ENCODE assay signal across 17 cellular contexts in the genomic region with DNA sequence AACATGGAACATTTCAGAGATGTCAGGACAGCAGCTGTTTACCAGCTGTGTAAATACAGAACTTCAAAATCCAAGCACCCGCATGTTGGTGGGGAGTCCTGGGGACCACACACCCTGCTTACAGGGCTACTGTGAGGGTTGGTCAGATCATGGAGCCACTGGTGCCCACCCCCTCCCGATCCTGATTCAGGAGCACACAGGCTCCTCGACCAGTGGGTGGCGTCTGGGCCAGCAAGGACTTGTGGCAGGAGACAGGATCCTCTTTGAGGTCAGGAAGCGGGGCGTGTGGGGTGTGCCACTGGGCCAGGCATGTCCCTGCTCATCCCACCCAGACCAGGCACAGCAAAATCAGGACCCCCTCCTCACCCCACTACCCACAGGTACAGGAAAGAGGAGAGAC.
A peak's percentile ranks its signal among the peaks of the same experiment; 100 is the strongest.
DNase-seq lines count a peak whose midpoint lies in the region; ATAC-seq and TF ChIP-seq lines count a peak whose summit lies in the region.
"Had no signal": no experiment of that assay in that cellular context is flagged by ENCODE, and none has a peak within 500 bp of the region (broad histone marks: within the 10 kb centered on the region; RNA-seq: fewer than 3 reads in every experiment).

No MANE protein-coding gene starts in this region.

- H3K4me3 ChIP-seq in BLaER1 (no peak overlapping the region), SJCRH30 (no peak overlapping the region)
- H3K4me3 ChIP-seq: GM23248, psoas muscle, spleen, thoracic aorta had no signal

- H4K20me1 ChIP-seq in BLaER1, result peaks cover 4% of the 10 kb centered on the region; the same call in 1 of the 2 replicates

- H3K9me3 ChIP-seq in BLaER1 (no peaks in the 10 kb centered on the region), SJCRH30 (replicated peaks) (no peaks in the 10 kb centered on the region)
- H3K9me3 ChIP-seq: psoas muscle, spleen, thoracic aorta had no signal

- H3K27me3 ChIP-seq in BLaER1 (no peaks in the 10 kb centered on the region), SJCRH30 (no peaks in the 10 kb centered on the region)
- H3K27me3 ChIP-seq: spleen had no signal

- no peak for TF ChIP-seq CTCF in omental fat pad (IDR thresholded peaks at IDR 0.05)

- no peak overlapping the region for H3K9ac ChIP-seq in BLaER1
- H3K9ac ChIP-seq: GM23248 had no signal

- H3K4me2 ChIP-seq in BLaER1, result peak overlapping the region; percentile 51; the same call in 1 of the 2 replicates

- ATAC-seq in HG03097 (IDR thresholded peaks at IDR 0.05; ENCODE audit: low FRiP score, unreplicated experiment) (no peak), omental fat pad (ENCODE audit: low FRiP score) (no peak)
- ATAC-seq: natural killer cell treated with Interleukin-12 subunit alpha and Interleukin-12 subunit beta and Interleukin-15 and Interleukin-18, amount 100 ng/mL, for 72 hours; psoas muscle had no signal

- DNase-seq in Daoy (ENCODE audit: low read depth) (peak; percentile 40), SJCRH30 (peak; percentile 91 to 94), iPS-NIHi7 (ENCODE audit: extremely low spot score) (peak; percentile 73), AG08395 (ENCODE audit: low spot score) (no peak), omental fat pad (ENCODE audit: low spot score) (no peak)
- no peak for DNase-seq in stimulated activated naive CD4-positive, alpha-beta T cell (lab: John Stamatoyannopoulos, UW)
- DNase-seq: activated gamma-delta T cell treated with Interleukin-2 at 50 U/mL for 16 hours, DMS153, GM23248, mesenchymal stem cell, NCI-H2029 treated with DMSO at 0.1 percent for 48 hours, psoas muscle, spleen had no signal

- H3K27ac ChIP-seq in BLaER1 (0 out of 2 replicates have a peak overlapping the region, but pooled peaks have one; percentile 1), SJCRH30 (no peak overlapping the region; the same call in 1 of the 2 replicates)
- H3K27ac ChIP-seq: GM23248, psoas muscle, spleen, thoracic aorta had no signal

- H3K36me3 ChIP-seq in BLaER1 (no peaks in the 10 kb centered on the region; the same call in 1 of the 2 replicates), SJCRH30 (no peaks in the 10 kb centered on the region)
- H3K36me3 ChIP-seq: spleen, thoracic aorta had no signal

- peaks cover 53% of the 10 kb centered on the region for H3K4me1 ChIP-seq in BLaER1
- peaks cover 26% of the 10 kb centered on the region for H3K4me1 ChIP-seq in SJCRH30
- H3K4me1 ChIP-seq: psoas muscle had no signal

Comparison
In these comparisons a context has a peak if more than half of its experiments do, and no peak if none do; other contexts are left out.
1. DNase-seq: peak in Daoy (single experiment), SJCRH30 (2 of 2) and iPS-NIHi7 (single experiment); none in AG08395 (single experiment), omental fat pad (single experiment) and stimulated activated naive CD4-positive, alpha-beta T cell (0 of 6).